Comparison of ENCODE assay signal across 14 cellular contexts in the genomic region with DNA sequence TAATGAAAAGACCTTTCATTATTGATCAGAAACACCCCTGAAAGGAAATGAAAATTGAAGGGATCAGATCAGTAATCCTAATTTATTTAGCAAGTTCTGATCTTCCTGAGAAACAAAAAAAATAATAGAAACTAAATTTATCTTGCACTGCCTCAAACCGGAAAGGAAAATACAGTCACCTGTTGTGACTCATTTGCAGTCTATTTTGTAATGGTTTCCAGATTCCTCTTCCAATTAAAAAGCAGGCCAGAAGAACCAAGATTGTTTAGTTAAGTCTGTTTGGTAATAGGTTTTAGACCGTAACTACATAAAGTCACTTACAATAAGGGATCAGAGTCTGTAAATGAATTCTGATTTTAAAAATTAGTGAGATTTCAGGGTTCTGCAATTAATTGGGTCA. TPM values are rescaled to one million over a fixed set of nuclear protein-coding genes. Genes with fewer than 3 reads are reported as not detected.
A peak's percentile ranks its signal among the peaks of the same experiment; 100 is the strongest.
DNase-seq lines count a peak whose midpoint lies in the region; ATAC-seq and TF ChIP-seq lines count a peak whose summit lies in the region.
"Had no signal": no experiment of that assay in that cellular context is flagged by ENCODE, and none has a peak within 500 bp of the region (broad histone marks: within the 10 kb centered on the region; RNA-seq: fewer than 3 reads in every experiment).

No MANE protein-coding gene starts in this region.

- TF ChIP-seq EP300 in esophagus muscularis mucosa (IDR thresholded peaks at IDR 0.05), result no peak

- TF ChIP-seq POLR2A in esophagus muscularis mucosa (IDR thresholded peaks at IDR 0.05; ENCODE audit: low read depth), result no peak

- H3K4me3 ChIP-seq in esophagus muscularis mucosa, result no peak overlapping the region

- peak; percentile 71 for ATAC-seq in activated T-helper 17 cell treated with anti-CD3 and anti-CD28 coated beads, Interleukin-2, amount 50 U/mL, for 72 hours (replicated peaks)
- ATAC-seq in foreskin keratinocyte (peak; percentile 64), HG03460 (IDR thresholded peaks at IDR 0.05; ENCODE audit: unreplicated experiment) (no peak), sciatic nerve (no peak)
- ATAC-seq: CD8-positive, alpha-beta T cell had no signal

- H3K4me1 Mint-ChIP-seq in activated T-helper 17 cell treated with anti-CD3 and anti-CD28 coated beads, Interleukin-2, amount 50 U/mL, for 72 hours, result peaks cover 10% of the 10 kb centered on the region

- peaks cover 13% of the 10 kb centered on the region for H3K4me1 ChIP-seq in foreskin keratinocyte
- peaks cover 0 to 14% (median 6%) of the 10 kb centered on the region in 4 donors for H3K4me1 ChIP-seq in esophagus muscularis mucosa

- intact Hi-C loops in esophagus muscularis mucosa (cut with DNase I), result no loop called here
- intact Hi-C loops in sciatic nerve (cut with DNase I), result no loop called here

- no peaks in the 10 kb centered on the region for H3K9me3 ChIP-seq in esophagus muscularis mucosa

- H3K27me3 ChIP-seq in foreskin keratinocyte, result no peaks in the 10 kb centered on the region
- no peaks in the 10 kb centered on the region for H3K27me3 ChIP-seq in esophagus muscularis mucosa

- no peak for TF ChIP-seq CTCF in foreskin keratinocyte (conservative IDR thresholded peaks at IDR 0.05)
- TF ChIP-seq CTCF in esophagus muscularis mucosa (IDR thresholded peaks at IDR 0.05), result no peak

- no peaks in the 10 kb centered on the region for H3K36me3 Mint-ChIP-seq in activated T-helper 17 cell treated with anti-CD3 and anti-CD28 coated beads, Interleukin-2, amount 50 U/mL, for 72 hours (ENCODE audit: low read depth)
- H3K36me3 Mint-ChIP-seq: activated CD4-positive, alpha-beta memory T cell treated with anti-CD3 and anti-CD28 coated beads for 36 hours; CD8-positive, alpha-beta T cell; naive B cell had no signal

- peak overlapping the region; percentile 59 for H3K27ac Mint-ChIP-seq in activated T-helper 17 cell treated with anti-CD3 and anti-CD28 coated beads, Interleukin-2, amount 50 U/mL, for 72 hours
- H3K27ac Mint-ChIP-seq: activated CD4-positive, alpha-beta memory T cell treated with anti-CD3 and anti-CD28 coated beads for 36 hours had no signal

- 22% methylated on average over 2 of the region's 2 CpGs for WGBS in esophagus muscularis mucosa

- H3K27ac ChIP-seq in foreskin keratinocyte, result peak overlapping the region; percentile 7
- H3K27ac ChIP-seq in esophagus muscularis mucosa (replicated peaks in 1 of 4), result no peak overlapping the region

- H3K9me3 Mint-ChIP-seq in activated T-helper 17 cell treated with anti-CD3 and anti-CD28 coated beads, Interleukin-2, amount 50 U/mL, for 72 hours, result no peaks in the 10 kb centered on the region
- H3K9me3 Mint-ChIP-seq: activated CD4-positive, alpha-beta memory T cell treated with anti-CD3 and anti-CD28 coated beads for 36 hours; CD8-positive, alpha-beta T cell; naive B cell had no signal

- no peaks in the 10 kb centered on the region for H3K27me3 Mint-ChIP-seq in activated T-helper 17 cell treated with anti-CD3 and anti-CD28 coated beads, Interleukin-2, amount 50 U/mL, for 72 hours
- H3K27me3 Mint-ChIP-seq: activated CD4-positive, alpha-beta memory T cell treated with anti-CD3 and anti-CD28 coated beads for 36 hours; naive B cell had no signal

- H3K36me3 ChIP-seq in esophagus muscularis mucosa, result no peaks in the 10 kb centered on the region

- H3K4me3 Mint-ChIP-seq in activated T-helper 17 cell treated with anti-CD3 and anti-CD28 coated beads, Interleukin-2, amount 50 U/mL, for 72 hours, result peak overlapping the region; percentile 5
- H3K4me3 Mint-ChIP-seq: activated CD4-positive, alpha-beta memory T cell treated with anti-CD3 and anti-CD28 coated beads for 36 hours; CD8-positive, alpha-beta T cell had no signal

- DNase-seq in AG20443 (ENCODE audit: low spot score), result peak; percentile 46
- DNase-seq in HS-5 (ENCODE audit: low read depth), result peak; percentile 58
- DNase-seq in foreskin keratinocyte, result peak; percentile 24 to 67
- no peak for DNase-seq in esophagus muscularis mucosa (ENCODE audit: extremely low spot score)
- no peak for DNase-seq in occipital lobe (lab: John Stamatoyannopoulos, UW)
- DNase-seq in sciatic nerve (ENCODE audit: low spot score), result no peak
- DNase-seq: activated CD4-positive, alpha-beta memory T cell treated with anti-CD3 and anti-CD28 coated beads for 36 hours; activated gamma-delta T cell treated with Interleukin-2 at 50 U/mL for 16 hours; CD8-positive, alpha-beta T cell; kidney; naive B cell; NCI-H1930 had no signal

RNA-seq across cellular contexts. Expression of gene ATOSA, which starts 49.7 kb away (rescaled TPM):
- total RNA-seq in activated T-helper 17 cell treated with anti-CD3 and anti-CD28 coated beads, Interleukin-2, amount 50 U/mL, for 72 hours, result 10 to 100 TPM; 30.7 to 40.6 TPM
- total RNA-seq in foreskin keratinocyte, result 5.3 and 6.8 TPM in 2 replicates
- polyA plus RNA-seq in foreskin keratinocyte, result 3.3 and 3.4 TPM in 2 replicates
- 10 to 100 TPM; 42.6 to 68.5 (median 46.0) TPM for total RNA-seq in esophagus muscularis mucosa
- total RNA-seq in occipital lobe, result 52.4 TPM
- 39.3 TPM for total RNA-seq in sciatic nerve

Comparison
In these comparisons a context has a peak if more than half of its experiments do, and no peak if none do; other contexts are left out.
1. DNase-seq: peak in AG20443 (single experiment), HS-5 (single experiment) and foreskin keratinocyte (2 of 2); none in esophagus muscularis mucosa (single experiment), occipital lobe (single experiment) and sciatic nerve (single experiment).
2. ATAC-seq: peak in activated T-helper 17 cell treated with anti-CD3 and anti-CD28 coated beads, Interleukin-2, amount 50 U/mL, for 72 hours (single experiment) and foreskin keratinocyte (single experiment); none in HG03460 (single experiment) and sciatic nerve (single experiment).